In the genomic region with DNA sequence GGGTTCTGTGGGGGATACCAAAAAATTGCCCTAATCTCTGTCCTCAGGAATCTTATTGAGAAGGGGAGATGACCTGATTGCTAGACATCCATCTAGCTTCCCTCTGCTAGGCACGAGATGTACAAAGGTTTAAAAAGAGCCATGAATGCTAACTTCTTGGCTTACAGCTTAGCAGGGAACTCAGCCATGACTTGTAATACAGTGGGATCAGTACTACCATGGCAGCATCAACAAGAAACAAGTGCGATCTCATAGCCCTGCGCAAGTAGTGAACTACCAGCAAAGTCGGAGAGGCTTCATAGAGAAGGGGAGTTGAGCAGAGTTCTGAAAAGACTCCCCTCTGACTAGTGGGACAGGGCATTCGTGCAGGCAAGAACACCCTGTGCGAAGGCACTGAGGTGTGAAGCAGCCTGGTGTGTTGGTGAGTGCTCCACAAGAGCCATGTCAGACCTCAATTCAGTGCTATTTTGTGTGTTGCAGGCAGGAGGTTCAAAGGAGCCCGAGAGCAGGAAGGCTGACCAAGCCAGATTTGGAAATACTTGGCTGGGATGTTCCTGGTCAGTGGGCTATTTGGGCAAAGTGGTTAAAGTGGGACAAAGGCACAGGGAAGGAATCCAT, we compare ENCODE assay signal across 16 cellular contexts.
DNase-seq lines count a peak whose midpoint lies in the region; ATAC-seq and TF ChIP-seq lines count a peak whose summit lies in the region.
"Had no signal": no experiment of that assay in that cellular context is flagged by ENCODE, and none has a peak within 500 bp of the region (broad histone marks: within the 10 kb centered on the region; RNA-seq: fewer than 3 reads in every experiment).

No MANE protein-coding gene starts in this region.

- H3K4me1 ChIP-seq in adrenal gland (replicated peaks in 1 of 2) (peaks cover 43 to 52% of the 10 kb centered on the region in 2 donors), mesenchymal stem cell (ENCODE audit: control insufficient read depth, insufficient read depth, low read depth, low read length) (peaks cover 8% of the 10 kb centered on the region), thoracic aorta (ENCODE audit: control insufficient read depth in 1 of 2, low read depth in 2 of 2) (peaks cover 50 to 64% of the 10 kb centered on the region in 2 donors)

- H3K23ac ChIP-seq in mesenchymal stem cell (ENCODE audit: low read length in 2 of 2): no peak overlapping the region

- H2BK15ac ChIP-seq in mesenchymal stem cell (ENCODE audit: low read depth, poor library complexity, severe bottlenecking): no peak overlapping the region

- H3K79me1 ChIP-seq in mesenchymal stem cell (replicated peaks; ENCODE audit: low read length, poor library complexity, severe bottlenecking): peaks cover 14% of the 10 kb centered on the region

- peak overlapping the region; percentile 6 for H3K9ac ChIP-seq in mesenchymal stem cell (ENCODE audit: low read length)

- H2AK5ac ChIP-seq in mesenchymal stem cell (ENCODE audit: low read length, severe bottlenecking): peak overlapping the region; percentile 47

- H3K36me3 ChIP-seq in adrenal gland (replicated peaks in 1 of 2) (no peaks in the 10 kb centered on the region), mesenchymal stem cell (ENCODE audit: control insufficient read depth in 1 of 2, insufficient read depth in 2 of 2, low read depth in 1 of 2, low read length in 2 of 2) (no peaks in the 10 kb centered on the region), thoracic aorta (no peaks in the 10 kb centered on the region)
- H3K36me3 ChIP-seq: left lung, suprapubic skin had no signal

- H4K8ac ChIP-seq in mesenchymal stem cell (ENCODE audit: low read length): no peak overlapping the region

- H3K9me3 ChIP-seq in adrenal gland (replicated peaks in 1 of 3): no peaks in the 10 kb centered on the region
- H3K9me3 ChIP-seq in mesenchymal stem cell (ENCODE audit: control insufficient read depth, low read length): no peaks in the 10 kb centered on the region
- H3K9me3 ChIP-seq in thoracic aorta: no peaks in the 10 kb centered on the region
- H3K9me3 ChIP-seq: left lung, suprapubic skin had no signal

- no peak for ATAC-seq in thoracic aorta (ENCODE audit: insufficient number of reproducible peaks, low FRiP score, low read depth)
- ATAC-seq: left lung had no signal

- H3K4ac ChIP-seq in mesenchymal stem cell (ENCODE audit: low read depth in 1 of 2, low read length in 2 of 2): no peak overlapping the region

- H3K4me2 ChIP-seq in mesenchymal stem cell (ENCODE audit: low read length, poor library complexity, severe bottlenecking): no peak overlapping the region

- no peak overlapping the region for H4K91ac ChIP-seq in mesenchymal stem cell (ENCODE audit: low read length)

- peak; percentile 28 for DNase-seq in NCI-H2171 treated with DMSO at 0.1 percent for 48 hours (lab: John Stamatoyannopoulos, UW)
- DNase-seq in NCI-H2171 (lab: John Stamatoyannopoulos, UW): no peak
- no peak for DNase-seq in adrenal gland
- no peak for DNase-seq in mesenchymal stem cell
- no peak for DNase-seq in thoracic aorta (ENCODE audit: low spot score)
- no peak for DNase-seq in HPDE6-E6E7 (ENCODE audit: extremely low spot score)
- DNase-seq in NCI-H1417 (lab: John Stamatoyannopoulos, UW): no peak
- DNase-seq in SIG-M5 treated with dmso at 0.1 percent for 504 hours (lab: John Stamatoyannopoulos, UW; ENCODE audit: unreplicated experiment): no peak
- DNase-seq: activated CD4-positive, CD25-positive, alpha-beta regulatory T cell treated with anti-CD3 and anti-CD28 coated beads, Interleukin-2, amount 50 U/mL, for 72 hours; activated naive CD4-positive, alpha-beta T cell; left lung; MM.1S; naive B cell; SHP77; T-helper 2 cell had no signal

- 83 to 91% (median 90%) methylated on average over 6 to 7 of the region's 7 CpGs for WGBS in adrenal gland, 4 donors
- WGBS in mesenchymal stem cell: 91% methylated on average over 7 of the region's 7 CpGs

- intact Hi-C loops in adrenal gland (cut with DNase I): no loop called here

- H2BK120ac ChIP-seq in mesenchymal stem cell (ENCODE audit: low read depth, low read length): no peak overlapping the region

- H2AFZ ChIP-seq in mesenchymal stem cell (ENCODE audit: low read depth, low read length): no peak overlapping the region

- H3K18ac ChIP-seq in mesenchymal stem cell (ENCODE audit: low read depth in 1 of 2, low read length in 2 of 2): peak overlapping the region; percentile 31 to 61

- peak overlapping the region in 1 of 2 experiments; percentile 23 for H3K14ac ChIP-seq in mesenchymal stem cell (ENCODE audit: low read length in 2 of 2)

- no peaks in the 10 kb centered on the region for H3K27me3 ChIP-seq in adrenal gland
- no peaks in the 10 kb centered on the region for H3K27me3 ChIP-seq in mesenchymal stem cell (ENCODE audit: control insufficient read depth in 1 of 2, insufficient read depth in 1 of 2, low read length in 2 of 2)
- no peaks in the 10 kb centered on the region for H3K27me3 ChIP-seq in thoracic aorta (replicated peaks; ENCODE audit: insufficient read depth)
- H3K27me3 ChIP-seq: left lung, suprapubic skin had no signal

- no peak overlapping the region for H2BK5ac ChIP-seq in mesenchymal stem cell (ENCODE audit: low read depth, low read length, poor library complexity, severe bottlenecking)

- no peak overlapping the region for H3K4me3 ChIP-seq in adrenal gland
- peak overlapping the region in 1 of 2 experiments; percentile 28 for H3K4me3 ChIP-seq in mesenchymal stem cell (ENCODE audit: insufficient read depth in 1 of 2, low read depth in 1 of 2, low read length in 2 of 2)
- no peak overlapping the region for H3K4me3 ChIP-seq in thoracic aorta
- H3K4me3 ChIP-seq: left lung, suprapubic skin had no signal

- H2BK12ac ChIP-seq in mesenchymal stem cell (ENCODE audit: low read length in 2 of 2): peak overlapping the region in 1 of 2 experiments; percentile 8

- H3K27ac ChIP-seq in adrenal gland (peak overlapping the region in 3 of 5 donors; percentile 30 to 77 (median 38)), mesenchymal stem cell (ENCODE audit: low read length, poor library complexity, severe bottlenecking) (peak overlapping the region; percentile 9), thoracic aorta (peak overlapping the region; percentile 17)
- H3K27ac ChIP-seq: left lung, suprapubic skin had no signal

- no peak for TF ChIP-seq POLR2A in adrenal gland (IDR thresholded peaks at IDR 0.05)

- TF ChIP-seq CTCF in adrenal gland (IDR thresholded peaks at IDR 0.05) (no peak), thoracic aorta (IDR thresholded peaks at IDR 0.05) (no peak)
